14 cellular contexts compared by ENCODE assay signal in genomic region chr5:150399158-150400019, GRCh38. TPM values are rescaled to one million over a fixed set of nuclear protein-coding genes. Genes with fewer than 3 reads are reported as not detected.
DNase-seq lines count a peak whose midpoint lies in the region; ATAC-seq, FAIRE-seq and TF ChIP-seq lines count a peak whose summit lies in the region.
"Had no signal": no experiment of that assay in that cellular context is flagged by ENCODE, and none has a peak within 500 bp of the region (broad histone marks: within the 10 kb centered on the region; RNA-seq: fewer than 3 reads in every experiment).

No MANE protein-coding gene starts in this region.

- no peak overlapping the region for H3K4me3 ChIP-seq in choroid plexus epithelial cell (ENCODE audit: low read depth, low read length)
- H3K4me3 ChIP-seq in psoas muscle: no peak overlapping the region
- H3K4me3 ChIP-seq in foreskin fibroblast (ENCODE audit: low read depth in 1 of 2, low read length in 2 of 2): no peak overlapping the region
- H3K4me3 ChIP-seq: pancreas had no signal

- intact Hi-C loops in CD14-positive monocyte (cut with micrococcal nuclease) (loop anchor here (5.0 kb wide), 2 partner anchors 38 to 43 kb away; no protein-coding TSS in a partner anchor), psoas muscle (cut with DNase I) (loop anchor here in 1 of 2 donors (5.0 kb wide), 1 partner anchor 33 kb away; no protein-coding TSS in a partner anchor)

- no peaks in the 10 kb centered on the region for H3K4me1 ChIP-seq in psoas muscle
- H3K4me1 ChIP-seq: pancreas had no signal

- TF ChIP-seq CTCF in CD14-positive monocyte (IDR thresholded peaks at IDR 0.05) (no peak), choroid plexus epithelial cell (conservative IDR thresholded peaks at IDR 0.05; ENCODE audit: low read depth, low read length) (no peak), psoas muscle (IDR thresholded peaks at IDR 0.05) (no peak), foreskin fibroblast (IDR thresholded peaks at IDR 0.05; ENCODE audit: low read depth, low read length) (no peak)

- peaks cover 6% of the 10 kb centered on the region for H3K4me1 Mint-ChIP-seq in CD14-positive monocyte

- peaks cover 70 to 96% of the 10 kb centered on the region in 2 donors for H3K36me3 Mint-ChIP-seq in CD14-positive monocyte

- H3K9me3 Mint-ChIP-seq in CD14-positive monocyte: no peaks in the 10 kb centered on the region

- peak; percentile 5 for ATAC-seq in HG03139 (IDR thresholded peaks at IDR 0.05; ENCODE audit: unreplicated experiment)
- no peak for ATAC-seq in psoas muscle
- ATAC-seq: pancreas had no signal

- no peak overlapping the region for H3K27ac ChIP-seq in psoas muscle
- H3K27ac ChIP-seq: pancreas had no signal

- H3K27me3 ChIP-seq in psoas muscle (ENCODE audit: insufficient read depth in 3 of 3, low read length in 2 of 3): no peaks in the 10 kb centered on the region
- H3K27me3 ChIP-seq: pancreas had no signal

- H3K27me3 Mint-ChIP-seq in CD14-positive monocyte (ENCODE audit: low read depth in 3 of 3): peaks cover 0 to 2% (median 1%) of the 10 kb centered on the region in 3 donors

- WGBS in psoas muscle, 3 donors: 75 to 79% (median 75%) methylated on average over 8 of the region's 8 CpGs

- peak; percentile 28 for FAIRE-seq in GM19239 (lab: Jason Lieb, UNC)
- FAIRE-seq: pancreas had no signal

- H3K9me3 ChIP-seq in psoas muscle: no peaks in the 10 kb centered on the region
- H3K9me3 ChIP-seq: pancreas had no signal

- no peak overlapping the region for H3K4me3 Mint-ChIP-seq in CD14-positive monocyte

- peaks cover 5 to 89% of the 10 kb centered on the region in 2 donors for H3K36me3 ChIP-seq in psoas muscle (ENCODE audit: insufficient read depth in 1 of 2, low read depth in 1 of 2)

- H3K27ac Mint-ChIP-seq in CD14-positive monocyte: peak overlapping the region in 6 of 7 donors; percentile 62 to 85 (median 76)

- DNase-seq in CD14-positive monocyte (ENCODE audit: low spot score) (no peak), GM19239 (ENCODE audit: insufficient read length, low spot score) (no peak), choroid plexus epithelial cell (ENCODE audit: low read depth) (peak; percentile 59), psoas muscle (no peak), foreskin fibroblast (no peak), DMS53 (lab: John Stamatoyannopoulos, UW) (no peak)
- no peak for DNase-seq in activated CD4-positive, alpha-beta T cell treated with anti-CD3 and anti-CD28 coated beads for 4 hours
- DNase-seq: activated CD4-positive, alpha-beta T cell treated with anti-CD3 and anti-CD28 coated beads, Interleukin-2, amount 50 U/mL, for 48 hours; caudate nucleus; COR-L47; hypothalamus; MV-4-11; pancreas had no signal

RNA-seq across cellular contexts. Expression of gene CD74, which starts 13.3 kb away (rescaled TPM):
- 1,000 to 10,000 TPM; 3,498 to 4,939 TPM for polyA plus RNA-seq in CD14-positive monocyte
- 100 to 1,000 TPM in 3 of 4 donors, 10 to 100 TPM in 1; 72.5 to 299 (median 156) TPM for total RNA-seq in psoas muscle
- polyA plus RNA-seq in psoas muscle: 10 to 100 TPM; 66.5 to 92.0 (median 83.7) TPM

RNA-seq across cellular contexts. Expression of gene TCOF1, which starts 41.9 kb away (rescaled TPM):
- polyA plus RNA-seq in CD14-positive monocyte (1 to 10 TPM; 1.4 to 2.3 TPM), psoas muscle (10 to 100 TPM; 18.3 to 25.6 (median 24.2) TPM)
- 10 to 100 TPM; 22.8 to 26.7 (median 23.6) TPM for total RNA-seq in psoas muscle

RNA-seq across cellular contexts. Expression of gene RPS14, which starts 50.1 kb away (rescaled TPM):
- 1,000 to 10,000 TPM; 2,768 to 3,499 TPM for polyA plus RNA-seq in CD14-positive monocyte
- 1,000 to 10,000 TPM in 3 of 4 donors, 100 to 1,000 TPM in 1; 977 to 1,443 (median 1,285) TPM for total RNA-seq in psoas muscle
- polyA plus RNA-seq in psoas muscle: 1,000 to 10,000 TPM; 1,999 to 3,049 (median 2,406) TPM

Comparison
In these comparisons a context has a peak if more than half of its experiments do, and no peak if none do; other contexts are left out.
1. RNA of gene CD74, which starts 13.3 kb away (polyA plus RNA-seq): 3,498 to 4,939 TPM in CD14-positive monocyte; 66.5 to 92.0 TPM in psoas muscle; every median in the first group is over 10 times any median in the second.
2. RNA of gene TCOF1, which starts 41.9 kb away (polyA plus RNA-seq): 18.3 to 25.6 TPM in psoas muscle; 1.4 to 2.3 TPM in CD14-positive monocyte; every median in the first group is over 4 times any median in the second.